In genomic region chr10:112388548-112388947, GRCh38 we compare ENCODE assay signal across 11 cellular contexts. TPM values are rescaled to one million over a fixed set of nuclear protein-coding genes. Genes with fewer than 3 reads are reported as not detected.
DNase-seq lines count a peak whose midpoint lies in the region; TF ChIP-seq lines count a peak whose summit lies in the region.
"Had no signal": no experiment of that assay in that cellular context is flagged by ENCODE, and none has a peak within 500 bp of the region (broad histone marks: within the 10 kb centered on the region; RNA-seq: fewer than 3 reads in every experiment).

No MANE protein-coding gene starts in this region.

- no peak for DNase-seq in activated CD4-positive, alpha-beta T cell treated with anti-CD3 and anti-CD28 coated beads, Interleukin-2, amount 10 ng/mL, durations not matched to agents 24 days and 14 days
- no peak for DNase-seq in activated CD4-positive, alpha-beta T cell treated with anti-CD3 and anti-CD28 coated beads for 1 hour
- DNase-seq in Peyer's patch (no peak), smooth muscle cell (lab: John Stamatoyannopoulos, UW; ENCODE audit: unreplicated experiment) (no peak), NCI-H1694 (lab: John Stamatoyannopoulos, UW) (no peak)
- no peak for DNase-seq in stimulated activated CD4-positive, alpha-beta T cell treated with anti-CD3 and anti-CD28 coated beads, Interleukin-2, amount 100 ng/mL, for 48 hours
- no peak for DNase-seq in activated effector memory CD4-positive, alpha-beta T cell treated with Interleukin-2 at 50 U/mL for 16 hours
- DNase-seq: DMS153, NCI-H1105 had no signal

- H3K4me3 Mint-ChIP-seq in activated CD4-positive, alpha-beta T cell treated with anti-CD3 and anti-CD28 coated beads, Interleukin-2, amount 10 ng/mL, durations not matched to agents 24 days and 14 days: no peak overlapping the region
- H3K4me3 Mint-ChIP-seq: neural progenitor cell had no signal

- H3K27me3 ChIP-seq in Peyer's patch (no peaks in the 10 kb centered on the region), esophagus (ENCODE audit: control insufficient read depth in 1 of 2, insufficient read depth in 2 of 2, low read length in 2 of 2) (no peaks in the 10 kb centered on the region), smooth muscle cell (ENCODE audit: low read depth) (no peaks in the 10 kb centered on the region)
- H3K27me3 ChIP-seq: neural progenitor cell had no signal

- TF ChIP-seq CTCF in Peyer's patch (IDR thresholded peaks at IDR 0.05): no peak
- no peak for TF ChIP-seq CTCF in smooth muscle cell (IDR thresholded peaks at IDR 0.05; ENCODE audit: borderline replicate concordance, insufficient read depth, poor library complexity, severe bottlenecking)

- H2AFZ ChIP-seq in smooth muscle cell (ENCODE audit: low read depth): no peak overlapping the region
- H2AFZ ChIP-seq: neural progenitor cell had no signal

- no peaks in the 10 kb centered on the region for H3K79me2 ChIP-seq in smooth muscle cell (ENCODE audit: low read depth)

- H3K36me3 ChIP-seq in Peyer's patch: no peaks in the 10 kb centered on the region
- no peaks in the 10 kb centered on the region for H3K36me3 ChIP-seq in esophagus (ENCODE audit: control insufficient read depth in 2 of 2, insufficient read depth in 2 of 2, low read length in 1 of 2)
- no peaks in the 10 kb centered on the region for H3K36me3 ChIP-seq in smooth muscle cell (ENCODE audit: low read depth)
- H3K36me3 ChIP-seq: neural progenitor cell had no signal

- H3K4me3 ChIP-seq in Peyer's patch (peak overlapping the region in 1 of 4 donors; percentile 4), esophagus (ENCODE audit: low read depth in 1 of 2, low read length in 2 of 2) (no peak overlapping the region), smooth muscle cell (no peak overlapping the region)
- H3K4me3 ChIP-seq: neural progenitor cell had no signal

- no peak for TF ChIP-seq POLR2A in Peyer's patch (IDR thresholded peaks at IDR 0.05)

- no peaks in the 10 kb centered on the region for H3K27me3 Mint-ChIP-seq in activated CD4-positive, alpha-beta T cell treated with anti-CD3 and anti-CD28 coated beads, Interleukin-2, amount 10 ng/mL, durations not matched to agents 24 days and 14 days

- H3K9me3 ChIP-seq in Peyer's patch (no peaks in the 10 kb centered on the region), esophagus (ENCODE audit: control insufficient read depth in 2 of 2, insufficient read depth in 1 of 2, low read depth in 1 of 2, low read length in 1 of 2) (no peaks in the 10 kb centered on the region), smooth muscle cell (replicated peaks; ENCODE audit: low read depth) (no peaks in the 10 kb centered on the region)

- no peaks in the 10 kb centered on the region for H3K9me3 Mint-ChIP-seq in activated CD4-positive, alpha-beta T cell treated with anti-CD3 and anti-CD28 coated beads, Interleukin-2, amount 10 ng/mL, durations not matched to agents 24 days and 14 days
- H3K9me3 Mint-ChIP-seq: neural progenitor cell had no signal

- H3K4me2 ChIP-seq in smooth muscle cell: no peak overlapping the region
- H3K4me2 ChIP-seq: neural progenitor cell had no signal

- H3K4me1 ChIP-seq in Peyer's patch (peaks cover 0 to 35% (median 2%) of the 10 kb centered on the region in 4 donors), esophagus (ENCODE audit: control insufficient read depth in 2 of 2, insufficient read depth in 2 of 2, low read length in 1 of 2) (peaks cover 0 to 4% of the 10 kb centered on the region in 2 donors), smooth muscle cell (ENCODE audit: low read depth) (peaks cover 9% of the 10 kb centered on the region)
- H3K4me1 ChIP-seq: neural progenitor cell had no signal

- H3K27ac ChIP-seq in Peyer's patch (peak overlapping the region in 3 of 4 donors; percentile 44 to 87 (median 52)), esophagus (ENCODE audit: low read depth in 2 of 2, low read length in 1 of 2) (peak overlapping the region; percentile 41 to 42), smooth muscle cell (ENCODE audit: low read depth) (peak overlapping the region; percentile 93)
- H3K27ac ChIP-seq: neural progenitor cell had no signal

- 62 to 86% methylated on average over 2 of the region's 2 CpGs for WGBS in esophagus, 2 donors
- 63% methylated on average over 2 of the region's 2 CpGs for WGBS in smooth muscle cell (ENCODE audit: low lambda C conversion rate)

- H3F3A ChIP-seq in smooth muscle cell (ENCODE audit: low read depth): no peaks in the 10 kb centered on the region

- intact Hi-C loops in activated CD4-positive, alpha-beta T cell treated with anti-CD3 and anti-CD28 coated beads, Interleukin-2, amount 10 ng/mL, durations not matched to agents 24 days and 14 days (cut with micrococcal nuclease): loop anchor here (2.0 kb wide), 2 partner anchors 58 to 138 kb away; partner anchors contain the start of genes VTI1A and ZDHHC6

- H4K20me1 ChIP-seq in smooth muscle cell (ENCODE audit: low read depth): no peaks in the 10 kb centered on the region

- peaks cover 46% of the 10 kb centered on the region for H3K4me1 Mint-ChIP-seq in activated CD4-positive, alpha-beta T cell treated with anti-CD3 and anti-CD28 coated beads, Interleukin-2, amount 10 ng/mL, durations not matched to agents 24 days and 14 days

- H3K36me3 Mint-ChIP-seq in activated CD4-positive, alpha-beta T cell treated with anti-CD3 and anti-CD28 coated beads, Interleukin-2, amount 10 ng/mL, durations not matched to agents 24 days and 14 days (ENCODE audit: low read depth): peaks cover 28% of the 10 kb centered on the region
- H3K36me3 Mint-ChIP-seq: neural progenitor cell had no signal

- H3K27ac Mint-ChIP-seq in activated CD4-positive, alpha-beta T cell treated with anti-CD3 and anti-CD28 coated beads, Interleukin-2, amount 10 ng/mL, durations not matched to agents 24 days and 14 days: peak overlapping the region; percentile 88
- H3K27ac Mint-ChIP-seq: neural progenitor cell had no signal

- H3K9ac ChIP-seq in smooth muscle cell (ENCODE audit: low read depth): no peak overlapping the region
- H3K9ac ChIP-seq: neural progenitor cell had no signal

RNA-seq across cellular contexts. Expression of gene ACSL5, which starts 14.6 kb away (rescaled TPM):
- total RNA-seq in activated CD4-positive, alpha-beta T cell treated with anti-CD3 and anti-CD28 coated beads, Interleukin-2, amount 10 ng/mL, durations not matched to agents 24 days and 14 days: 42.8 and 48.6 TPM in 2 replicates
- 1,000 to 10,000 TPM in 1 of 4 donors, 100 to 1,000 TPM in 3; 133 to 1,137 (median 595) TPM for total RNA-seq in Peyer's patch
- polyA plus RNA-seq in esophagus: 1 to 10 TPM; 3.6 to 5.6 TPM
- not detected in 2 replicates for total RNA-seq in smooth muscle cell
- polyA plus RNA-seq in smooth muscle cell: 0.61 TPM in 1 of 2 replicates, not detected in the other

RNA-seq across cellular contexts. Expression of gene ZDHHC6, which starts 58.2 kb away (rescaled TPM):
- total RNA-seq in activated CD4-positive, alpha-beta T cell treated with anti-CD3 and anti-CD28 coated beads, Interleukin-2, amount 10 ng/mL, durations not matched to agents 24 days and 14 days: 45.5 and 47.7 TPM in 2 replicates
- 10 to 100 TPM; 28.4 to 53.8 (median 38.7) TPM for total RNA-seq in Peyer's patch
- polyA plus RNA-seq in esophagus: 10 to 100 TPM; 21.8 to 35.5 TPM
- total RNA-seq in smooth muscle cell: 19.2 and 19.4 TPM in 2 replicates
- polyA plus RNA-seq in smooth muscle cell: 19.7 and 24.5 TPM in 2 replicates

RNA-seq across cellular contexts. Expression of gene VTI1A, which starts 58.5 kb away (rescaled TPM):
- 35.2 and 38.4 TPM in 2 replicates for total RNA-seq in activated CD4-positive, alpha-beta T cell treated with anti-CD3 and anti-CD28 coated beads, Interleukin-2, amount 10 ng/mL, durations not matched to agents 24 days and 14 days
- total RNA-seq in Peyer's patch (100 to 1,000 TPM in 3 of 4 donors, 10 to 100 TPM in 1; 97.2 to 710 (median 170) TPM), smooth muscle cell (21.8 and 30.3 TPM in 2 replicates)
- polyA plus RNA-seq in esophagus (10 to 100 TPM; 10.6 to 11.5 TPM), smooth muscle cell (11.9 and 14.0 TPM in 2 replicates)

Comparison
In these comparisons a context has a peak if more than half of its experiments do, and no peak if none do; other contexts are left out.
1. H3K27ac ChIP-seq: peak in every context shown above with its lines; median percentile 93 in smooth muscle cell; 52 in Peyer's patch; 42 in esophagus.
2. RNA of gene ACSL5, which starts 14.6 kb away (total RNA-seq): 133 to 1,137 TPM in Peyer's patch and 42.8 to 48.6 TPM in activated CD4-positive, alpha-beta T cell treated with anti-CD3 and anti-CD28 coated beads, Interleukin-2, amount 10 ng/mL, durations not matched to agents 24 days and 14 days; not detected in smooth muscle cell; every median in the first group is over 10 times any median in the second.